In the genomic region with DNA sequence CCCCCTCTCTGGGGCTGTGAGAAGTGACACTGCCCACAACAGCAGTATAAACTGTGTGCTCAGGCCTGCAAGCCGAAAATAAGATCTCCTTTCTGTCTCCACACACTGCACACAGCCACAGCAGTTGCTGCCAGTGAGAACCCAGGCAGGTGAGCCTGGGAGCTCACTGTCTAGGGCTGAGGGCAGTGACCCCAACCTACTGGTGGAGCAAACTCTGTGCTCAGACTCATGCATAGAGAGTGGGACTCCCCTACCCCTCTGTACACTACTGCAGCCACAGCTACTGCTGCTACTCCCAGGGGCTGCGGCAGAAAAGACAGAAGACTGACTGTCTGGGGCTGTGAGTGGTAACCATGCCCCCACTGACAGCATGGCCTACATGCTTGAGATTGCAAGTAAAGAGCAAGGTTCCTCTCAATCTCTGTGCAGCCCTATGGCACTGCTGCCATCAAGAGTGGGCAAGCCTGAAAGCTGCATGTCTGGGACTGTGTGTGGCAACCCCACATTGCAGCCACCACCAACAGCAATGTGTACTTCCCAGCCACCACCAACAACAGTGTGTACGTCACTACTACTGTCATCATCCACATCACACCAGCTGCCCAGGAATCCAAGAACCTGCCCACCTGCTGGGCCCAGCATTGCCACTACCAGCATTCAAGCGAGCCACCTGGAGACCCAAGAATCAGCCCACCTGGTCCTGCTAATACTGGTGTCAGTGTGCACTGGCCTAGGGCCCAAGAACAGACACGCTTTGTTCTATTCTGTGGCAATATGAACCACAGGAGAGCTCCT, we compare ENCODE assay signal across 14 cellular contexts.
"Had no signal": no experiment of that assay in that cellular context is flagged by ENCODE, and none has a peak within 500 bp of the region (broad histone marks: within the 10 kb centered on the region; RNA-seq: fewer than 3 reads in every experiment).

No MANE protein-coding gene starts in this region.

- DNase-seq: activated CD4-positive, alpha-beta T cell treated with anti-CD3 and anti-CD28 coated beads, Interleukin-2, amount 50 U/mL, for 48 hours; activated naive CD4-positive, alpha-beta T cell treated with anti-CD3 and anti-CD28 coated beads for 36 hours; naive thymus-derived CD8-positive, alpha-beta T cell; SK-N-SH; stimulated activated CD4-positive, alpha-beta T cell treated with anti-CD3 and anti-CD28 coated beads, Interleukin-4, amount 100 ng/mL, for 4 hours; stimulated activated CD8-positive, alpha-beta memory T cell treated with anti-CD3 and anti-CD28 coated beads, Interleukin-4, amount 100 ng/mL, for 48 hours; stomach; T-helper 1 cell had no signal

- H3K4me2 ChIP-seq: SK-N-SH had no signal

- H3K36me3 ChIP-seq: right atrium auricular region, stomach, thoracic aorta had no signal

- H3K9ac ChIP-seq: SK-N-SH had no signal

- H3K9me3 Mint-ChIP-seq: activated naive CD4-positive, alpha-beta T cell treated with anti-CD3 and anti-CD28 coated beads for 36 hours; activated T-helper 17 cell treated with anti-CD3 and anti-CD28 coated beads, Interleukin-2, amount 50 U/mL, for 72 hours had no signal

- H3K27ac Mint-ChIP-seq: activated naive CD4-positive, alpha-beta T cell treated with anti-CD3 and anti-CD28 coated beads for 36 hours; activated T-helper 17 cell treated with anti-CD3 and anti-CD28 coated beads, Interleukin-2, amount 50 U/mL, for 72 hours; naive thymus-derived CD8-positive, alpha-beta T cell had no signal

- H3K27ac ChIP-seq: right atrium auricular region, skin epidermis, stomach, thoracic aorta had no signal

- H3K36me3 Mint-ChIP-seq: naive thymus-derived CD8-positive, alpha-beta T cell had no signal

- H3K4me3 ChIP-seq: right atrium auricular region, skin epidermis, stomach, thoracic aorta had no signal

- ATAC-seq: activated T-helper 17 cell treated with anti-CD3 and anti-CD28 coated beads, Interleukin-2, amount 50 U/mL, for 72 hours; naive thymus-derived CD8-positive, alpha-beta T cell had no signal

- H3K4me1 ChIP-seq: right atrium auricular region, stomach had no signal

- H3K4me1 Mint-ChIP-seq: activated T-helper 17 cell treated with anti-CD3 and anti-CD28 coated beads, Interleukin-2, amount 50 U/mL, for 72 hours; naive thymus-derived CD8-positive, alpha-beta T cell had no signal

- H3K9me3 ChIP-seq: right atrium auricular region, SK-N-SH, stomach, thoracic aorta had no signal

- H3K27me3 ChIP-seq: right atrium auricular region, stomach had no signal

- FAIRE-seq: endometrium, islet of Langerhans had no signal

- H3K4me3 Mint-ChIP-seq: activated naive CD4-positive, alpha-beta T cell treated with anti-CD3 and anti-CD28 coated beads for 36 hours; activated T-helper 17 cell treated with anti-CD3 and anti-CD28 coated beads, Interleukin-2, amount 50 U/mL, for 72 hours; naive thymus-derived CD8-positive, alpha-beta T cell had no signal
